ENCODE assay signal across 1 cellular context in the genomic region with DNA sequence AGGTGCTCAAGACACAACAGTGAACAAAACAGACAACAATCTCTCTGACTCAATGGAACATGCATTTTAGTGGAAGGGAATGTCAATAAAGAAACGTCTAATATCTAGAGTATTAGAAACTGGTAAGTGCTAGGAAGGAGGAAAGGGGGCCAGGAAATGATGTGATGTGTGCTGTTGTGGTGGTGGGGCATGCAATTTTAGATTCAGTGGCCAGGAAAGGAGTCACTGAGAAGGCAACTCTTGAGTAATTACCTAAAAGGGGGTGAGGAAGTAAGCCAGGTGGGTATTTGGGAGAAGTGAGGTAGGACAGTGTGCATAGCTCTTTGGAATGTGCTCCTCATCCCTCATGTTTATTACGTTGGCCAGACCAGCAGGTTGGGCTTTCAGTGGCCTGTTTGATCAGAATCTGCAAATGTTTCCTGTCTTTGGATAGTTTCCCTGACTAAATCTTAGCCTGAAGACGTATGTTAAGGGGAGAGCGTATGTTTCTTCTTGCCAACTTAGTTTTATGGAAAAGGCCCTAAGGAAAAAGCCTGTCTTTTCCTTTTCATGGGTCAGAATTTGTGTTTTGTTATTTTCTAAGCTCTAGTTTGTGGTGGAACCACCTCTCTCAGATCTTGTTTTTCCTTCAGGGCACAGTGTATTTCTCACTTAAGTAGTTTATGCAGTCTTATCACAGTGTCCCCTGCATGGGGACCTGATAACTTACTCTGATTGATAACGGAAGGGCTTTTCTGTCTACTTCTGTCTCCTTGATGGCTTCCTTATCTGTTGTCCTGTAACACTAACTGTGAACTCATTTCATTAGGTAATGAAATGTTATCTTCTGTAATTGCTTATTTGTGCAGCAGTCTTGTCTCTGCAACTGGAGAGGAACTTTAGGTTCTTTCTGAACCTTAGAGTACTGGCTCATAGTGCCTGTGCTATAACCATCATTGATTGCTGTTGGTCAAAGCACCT.
TF ChIP-seq lines count a peak whose summit lies in the region.

No MANE protein-coding gene starts in this region.

TF ChIP-seq in HEK293, 187 proteins besides CTCF, POLR2A, EP300 and RAD21 (continued from another document):
- TF ChIP-seq, protein P1, sequence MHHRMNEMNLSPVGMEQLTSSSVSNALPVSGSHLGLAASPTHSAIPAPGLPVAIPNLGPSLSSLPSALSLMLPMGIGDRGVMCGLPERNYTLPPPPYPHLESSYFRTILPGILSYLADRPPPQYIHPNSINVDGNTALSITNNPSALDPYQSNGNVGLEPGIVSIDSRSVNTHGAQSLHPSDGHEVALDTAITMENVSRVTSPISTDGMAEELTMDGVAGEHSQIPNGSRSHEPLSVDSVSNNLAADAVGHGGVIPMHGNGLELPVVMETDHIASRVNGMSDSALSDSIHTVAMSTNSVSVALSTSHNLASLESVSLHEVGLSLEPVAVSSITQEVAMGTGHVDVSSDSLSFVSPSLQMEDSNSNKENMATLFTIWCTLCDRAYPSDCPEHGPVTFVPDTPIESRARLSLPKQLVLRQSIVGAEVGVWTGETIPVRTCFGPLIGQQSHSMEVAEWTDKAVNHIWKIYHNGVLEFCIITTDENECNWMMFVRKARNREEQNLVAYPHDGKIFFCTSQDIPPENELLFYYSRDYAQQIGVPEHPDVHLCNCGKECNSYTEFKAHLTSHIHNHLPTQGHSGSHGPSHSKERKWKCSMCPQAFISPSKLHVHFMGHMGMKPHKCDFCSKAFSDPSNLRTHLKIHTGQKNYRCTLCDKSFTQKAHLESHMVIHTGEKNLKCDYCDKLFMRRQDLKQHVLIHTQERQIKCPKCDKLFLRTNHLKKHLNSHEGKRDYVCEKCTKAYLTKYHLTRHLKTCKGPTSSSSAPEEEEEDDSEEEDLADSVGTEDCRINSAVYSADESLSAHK (tag by site-specific recombination; IDR thresholded peaks at IDR 0.05): peak; percentile 51
- TF ChIP-seq ZSCAN30 (tag by site-specific recombination; IDR thresholded peaks at IDR 0.05) (0 out of 2 replicates have a peak, but pooled peaks have one; percentile 20), ZNF341 (tag by site-specific recombination; IDR thresholded peaks at IDR 0.05; ENCODE audit: low read depth) (no peak), ZNF544 (tag by site-specific recombination; IDR thresholded peaks at IDR 0.05) (no peak), ZNF311 (tag by site-specific recombination; IDR thresholded peaks at IDR 0.05; ENCODE audit: borderline replicate concordance) (no peak), ZFP69B (tag by site-specific recombination; IDR thresholded peaks at IDR 0.05) (0 out of 2 replicates have a peak, but pooled peaks have one; percentile 61), ZNF555 (tag by site-specific recombination; conservative IDR thresholded peaks at IDR 0.05) (no peak), ZNF629 (tag by site-specific recombination; IDR thresholded peaks at IDR 0.05) (peak; percentile 50; the same call in 1 of the 2 replicates), PRDM10 (tag by site-specific recombination; IDR thresholded peaks at IDR 0.05) (no peak), ZBTB48 (tag by site-specific recombination; IDR thresholded peaks at IDR 0.05) (no peak), ZNF366 (tag by site-specific recombination; conservative IDR thresholded peaks at IDR 0.05) (0 out of 2 replicates have a peak, but pooled peaks have one; percentile 19), ZNF768 (tag by site-specific recombination; IDR thresholded peaks at IDR 0.05) (no peak), PRDM6 (tag by site-specific recombination; IDR thresholded peaks at IDR 0.05) (peak; percentile 92), ZNF548 (tag by site-specific recombination; IDR thresholded peaks at IDR 0.05) (no peak)
- TF ChIP-seq, protein P2, sequence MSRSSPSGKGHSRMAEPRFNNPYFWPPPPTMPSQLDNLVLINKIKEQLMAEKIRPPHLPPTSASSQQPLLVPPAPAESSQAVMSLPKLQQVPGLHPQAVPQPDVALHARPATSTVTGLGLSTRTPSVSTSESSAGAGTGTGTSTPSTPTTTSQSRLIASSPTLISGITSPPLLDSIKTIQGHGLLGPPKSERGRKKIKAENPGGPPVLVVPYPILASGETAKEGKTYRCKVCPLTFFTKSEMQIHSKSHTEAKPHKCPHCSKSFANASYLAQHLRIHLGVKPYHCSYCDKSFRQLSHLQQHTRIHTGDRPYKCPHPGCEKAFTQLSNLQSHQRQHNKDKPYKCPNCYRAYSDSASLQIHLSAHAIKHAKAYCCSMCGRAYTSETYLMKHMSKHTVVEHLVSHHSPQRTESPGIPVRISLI (tag by site-specific recombination; IDR thresholded peaks at IDR 0.05): no peak
